13 cellular contexts compared by ENCODE assay signal in the genomic region with DNA sequence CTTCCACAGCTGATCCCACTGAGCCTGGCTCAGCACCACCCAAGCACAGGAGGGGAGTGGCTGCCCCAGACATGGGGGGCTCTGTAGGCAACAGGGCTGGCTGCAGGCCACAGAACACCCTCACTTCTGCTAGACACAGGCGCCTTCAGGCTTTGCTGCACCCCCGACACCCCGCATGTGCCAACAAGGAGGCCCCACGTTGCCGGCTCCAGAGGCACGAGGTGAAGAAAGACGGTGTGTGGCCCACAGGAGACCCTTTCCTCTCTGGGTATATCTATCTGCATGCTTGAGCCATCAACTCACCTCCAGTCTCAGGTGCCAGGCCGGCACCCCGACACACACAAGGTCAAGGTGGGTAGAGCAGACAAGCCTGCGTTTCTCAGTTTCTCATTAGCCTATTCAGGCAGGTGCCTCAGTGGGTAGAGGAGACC.
"Had no signal": no experiment of that assay in that cellular context is flagged by ENCODE, and none has a peak within 500 bp of the region (broad histone marks: within the 10 kb centered on the region; RNA-seq: fewer than 3 reads in every experiment).

No MANE protein-coding gene starts in this region.

- H3K9me3 ChIP-seq: mucosa of descending colon, tibial artery had no signal

- H3K4me3 ChIP-seq: lung, mucosa of descending colon, tibial artery had no signal

- H3K27ac ChIP-seq: tibial artery had no signal

- H3K27me3 ChIP-seq: tibial artery had no signal

- H3K36me3 ChIP-seq: tibial artery had no signal

- DNase-seq: activated B cell treated with CpG ODN at 0.5 μM for 24 hours; caudate nucleus; effector memory CD8-positive, alpha-beta T cell; erythroblast; mucosa of descending colon; occipital lobe; SIG-M5; stimulated activated CD4-positive, alpha-beta T cell treated with anti-CD3 and anti-CD28 coated beads, Interleukin-15, amount 100 ng/mL, for 24 hours; stimulated activated CD4-positive, alpha-beta T cell treated with anti-CD3 and anti-CD28 coated beads, Interleukin-4, amount 100 ng/mL, for 24 hours had no signal

- ATAC-seq: effector memory CD8-positive, alpha-beta T cell; mucosa of descending colon; naive thymus-derived CD8-positive, alpha-beta T cell; T-helper 17 cell had no signal
